28 cellular contexts compared by ENCODE assay signal in the genomic region with DNA sequence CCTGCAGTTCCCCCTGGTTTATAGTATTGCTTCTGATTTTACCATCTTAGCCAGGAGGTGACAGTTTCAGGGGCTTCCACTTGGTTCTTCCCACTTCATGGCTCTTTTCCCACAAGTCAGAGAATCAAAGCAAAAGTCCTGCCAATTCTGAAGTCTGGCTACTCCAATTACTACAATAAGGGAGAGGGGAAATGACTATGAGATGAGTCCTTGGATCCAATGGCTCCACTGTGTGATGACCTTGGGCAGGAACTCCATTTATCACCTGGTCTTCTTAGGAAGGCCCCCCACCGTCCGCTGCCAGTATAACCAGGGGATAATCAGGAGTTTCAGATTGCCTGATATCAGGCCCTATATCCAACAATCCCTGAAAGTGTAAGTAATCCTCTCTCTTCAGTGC.
"Had no signal": no experiment of that assay in that cellular context is flagged by ENCODE, and none has a peak within 500 bp of the region (broad histone marks: within the 10 kb centered on the region; RNA-seq: fewer than 3 reads in every experiment).

No MANE protein-coding gene starts in this region.

- H3K4me2 ChIP-seq: hepatocyte, smooth muscle cell had no signal

- H3K79me2 ChIP-seq: hepatocyte had no signal

- FAIRE-seq: kidney had no signal

- H3K9me3 ChIP-seq: prostate gland had no signal

- DNase-seq: effector memory CD8-positive, alpha-beta T cell; foreskin keratinocyte; heart left ventricle; kidney; mesenchymal stem cell; midbrain; naive thymus-derived CD4-positive, alpha-beta T cell; nucleus accumbens; stimulated activated CD4-positive, alpha-beta T cell treated with anti-CD3 and anti-CD28 coated beads, Interleukin-12 subunit alpha, Interleukin-12 subunit beta, amount 100 ng/mL, for 4 hours; stimulated activated CD4-positive, alpha-beta T cell treated with anti-CD3 and anti-CD28 coated beads, Interleukin-1b, Interleukin-23, amount 100 ng/mL, for 48 hours; stimulated activated CD4-positive, alpha-beta T cell treated with anti-CD3 and anti-CD28 coated beads, Interleukin-4, amount 100 ng/mL, for 1 hour; stimulated activated CD8-positive, alpha-beta memory T cell treated with anti-CD3 and anti-CD28 coated beads, Interleukin-4, amount 100 ng/mL, for 48 hours; stimulated activated naive CD4-positive, alpha-beta T cell; stimulated activated naive CD8-positive, alpha-beta T cell treated with anti-CD3 and anti-CD28 coated beads, Interleukin-15, amount 100 ng/mL, for 72 hours; transverse colon; upper lobe of right lung; uterus had no signal

- H3K27me3 ChIP-seq: heart left ventricle, hepatocyte, right atrium auricular region, upper lobe of right lung, uterus had no signal

- H3K4me3 ChIP-seq: coronary artery, gastroesophageal sphincter, heart left ventricle, hepatocyte, prostate gland, right atrium auricular region, smooth muscle cell, suprapubic skin, transverse colon, upper lobe of right lung, uterus had no signal

- H3K27ac ChIP-seq: coronary artery, epithelial cell of prostate, foreskin keratinocyte, gastroesophageal sphincter, heart left ventricle, hepatocyte, prostate gland, right atrium auricular region, suprapubic skin, transverse colon, upper lobe of right lung, uterus had no signal

- H2AFZ ChIP-seq: hepatocyte had no signal

- ATAC-seq: effector memory CD8-positive, alpha-beta T cell; esophagus mucosa; foreskin keratinocyte; gastroesophageal sphincter; heart left ventricle; left lobe of liver; naive thymus-derived CD4-positive, alpha-beta T cell; sciatic nerve; stimulated activated naive CD8-positive, alpha-beta T cell treated with anti-CD3 and anti-CD28 coated beads, Interleukin-15, amount 100 ng/mL, for 72 hours; upper lobe of right lung had no signal

- H3K4me1 ChIP-seq: foreskin keratinocyte, gastroesophageal sphincter, heart left ventricle, prostate gland, right atrium auricular region, suprapubic skin, transverse colon, upper lobe of right lung, uterus had no signal

- H3K36me3 ChIP-seq: gastroesophageal sphincter, heart left ventricle, prostate gland, right atrium auricular region, suprapubic skin, transverse colon, upper lobe of right lung, uterus had no signal
